ENCODE assay signal across 3 cellular contexts in the genomic region with DNA sequence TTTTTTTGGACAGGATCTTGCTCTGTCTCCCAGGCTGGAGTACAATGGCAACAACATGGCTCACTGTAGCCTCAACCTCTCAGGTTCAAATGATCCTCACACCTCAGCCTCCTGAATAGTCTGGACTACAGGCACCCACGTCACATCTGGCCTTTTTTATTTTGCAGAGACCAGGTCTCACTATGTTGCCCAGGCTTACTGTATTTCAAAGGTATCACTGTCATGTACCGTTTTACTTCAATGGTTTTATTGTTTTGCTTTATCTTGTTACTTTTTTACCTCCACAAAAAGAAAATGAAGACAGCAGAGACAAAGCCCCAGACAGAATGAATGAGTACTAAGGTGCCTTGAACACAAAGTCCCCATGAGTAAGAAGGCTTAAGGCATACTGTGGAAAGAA.
TF ChIP-seq lines count a peak whose summit lies in the region.

No MANE protein-coding gene starts in this region.

TF ChIP-seq in HepG2, 621 proteins besides CTCF, POLR2A, EP300 and RAD21:
- TF ChIP-seq SIX1 (CRISPR knock-in tag; IDR thresholded peaks at IDR 0.05; ENCODE audit: borderline replicate concordance) (no peak), ZNF709 (CRISPR knock-in tag; IDR thresholded peaks at IDR 0.05) (no peak), ZNF124 (CRISPR knock-in tag; IDR thresholded peaks at IDR 0.05) (no peak), ZBTB2 (CRISPR knock-in tag; IDR thresholded peaks at IDR 0.05; ENCODE audit: low read depth) (no peak), ZSCAN20 (CRISPR knock-in tag; IDR thresholded peaks at IDR 0.05; ENCODE audit: borderline replicate concordance) (no peak), ZNF121 (CRISPR knock-in tag; IDR thresholded peaks at IDR 0.05) (0 out of 2 replicates have a peak, but pooled peaks have one; percentile 15)

TF ChIP-seq in HEK293, 187 proteins besides CTCF, POLR2A, EP300 and RAD21:
- TF ChIP-seq ZNF37A (tag by site-specific recombination; IDR thresholded peaks at IDR 0.05) = no peak
- TF ChIP-seq ZNF121 (tag by site-specific recombination; IDR thresholded peaks at IDR 0.05) = peak; percentile 91

TF ChIP-seq in WTC11, 78 proteins besides CTCF, POLR2A, EP300 and RAD21:
- TF ChIP-seq JUN (CRISPR knock-in tag; IDR thresholded peaks at IDR 0.05) (no peak), SMAD4 (CRISPR knock-in tag; IDR thresholded peaks at IDR 0.05) (no peak), ZNF121 (CRISPR knock-in tag; IDR thresholded peaks at IDR 0.05) (0 out of 2 replicates have a peak, but pooled peaks have one; percentile 43), IRF1 (CRISPR knock-in tag; IDR thresholded peaks at IDR 0.05) (no peak)
- TF ChIP-seq, protein P1, sequence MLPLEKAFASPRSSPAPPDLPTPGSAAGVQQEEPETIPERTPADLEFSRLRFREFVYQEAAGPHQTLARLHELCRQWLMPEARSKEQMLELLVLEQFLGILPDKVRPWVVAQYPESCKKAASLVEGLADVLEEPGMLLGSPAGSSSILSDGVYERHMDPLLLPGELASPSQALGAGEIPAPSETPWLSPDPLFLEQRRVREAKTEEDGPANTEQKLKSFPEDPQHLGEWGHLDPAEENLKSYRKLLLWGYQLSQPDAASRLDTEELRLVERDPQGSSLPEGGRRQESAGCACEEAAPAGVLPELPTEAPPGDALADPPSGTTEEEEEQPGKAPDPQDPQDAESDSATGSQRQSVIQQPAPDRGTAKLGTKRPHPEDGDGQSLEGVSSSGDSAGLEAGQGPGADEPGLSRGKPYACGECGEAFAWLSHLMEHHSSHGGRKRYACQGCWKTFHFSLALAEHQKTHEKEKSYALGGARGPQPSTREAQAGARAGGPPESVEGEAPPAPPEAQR (CRISPR knock-in tag; IDR thresholded peaks at IDR 0.05) = no peak
